ENCODE assay signal across 8 cellular contexts in genomic region chrX:104565791-104566687, GRCh38. TPM values are rescaled to one million over a fixed set of nuclear protein-coding genes. Genes with fewer than 3 reads are reported as not detected.
DNase-seq lines count a peak whose midpoint lies in the region; ATAC-seq and TF ChIP-seq lines count a peak whose summit lies in the region.

Gene IL1RAPL2, plus strand, starts transcription at chrX:104566199.

- intact Hi-C loops in right cardiac atrium (cut with DNase I) = no loop called here
- intact Hi-C loops in lower leg skin (cut with DNase I; ENCODE audit: low total_unique reads) = no loop called here

- no peak for TF ChIP-seq POLR2A in lower leg skin (IDR thresholded peaks at IDR 0.05)

- H3K4me3 ChIP-seq in right cardiac atrium (ENCODE audit: low read length) (peak within 1 kb of the TSS; percentile 37), lower leg skin (ENCODE audit: low read depth, poor library complexity, severe bottlenecking) (no peak within 1 kb of the TSS)

- no peaks in the 10 kb centered on the region for H3K4me1 ChIP-seq in right cardiac atrium (ENCODE audit: control insufficient read depth, insufficient read depth, low read length)

- TF ChIP-seq CTCF in lower leg skin (IDR thresholded peaks at IDR 0.05) = no peak

- no peaks in the 10 kb centered on the region for H3K9me3 ChIP-seq in right cardiac atrium (ENCODE audit: control insufficient read depth, low read length)

- DNase-seq in stimulated activated CD4-positive, alpha-beta T cell treated with anti-CD3 and anti-CD28 coated beads, Interleukin-15, amount 100 ng/mL, for 24 hours = peak; percentile 36
- DNase-seq in stimulated activated CD4-positive, alpha-beta T cell treated with anti-CD3 and anti-CD28 coated beads, Interleukin-12 subunit alpha, Interleukin-12 subunit beta, amount 100 ng/mL, for 4 hours = no peak
- DNase-seq in SK-N-DZ (ENCODE audit: low spot score) (peak; percentile 18), right cardiac atrium (peak in 1 of 3 donors; percentile 38), UCSD-AML1 (lab: John Stamatoyannopoulos, UW; ENCODE audit: unreplicated experiment) (no peak), lower leg skin (ENCODE audit: low spot score in 2 of 2) (no peak)
- DNase-seq in stimulated activated CD8-positive, alpha-beta memory T cell treated with anti-CD3 and anti-CD28 coated beads, Interleukin-4, amount 100 ng/mL, for 48 hours = peak; percentile 42

- ATAC-seq in right cardiac atrium = no peak
- no peak for ATAC-seq in HG03378 (IDR thresholded peaks at IDR 0.05; ENCODE audit: unreplicated experiment)

- no peak within 1 kb of the TSS for H3K27ac ChIP-seq in right cardiac atrium (ENCODE audit: low read length)

- no peaks in the 10 kb centered on the region for H3K27me3 ChIP-seq in right cardiac atrium (ENCODE audit: control insufficient read depth, insufficient read depth)

- under 1% methylated on average over 48 of the region's 48 CpGs for WGBS in right cardiac atrium
- WGBS in lower leg skin, 2 donors = 1 to 27% methylated on average over 26 to 48 of the region's 48 CpGs

RNA-seq across cellular contexts. Expression of gene IL1RAPL2, which starts in this region (rescaled TPM):
- not detected in 2 replicates for polyA plus RNA-seq in SK-N-DZ (2014; cell fraction: cytosol; rRNA removed)
- not detected in 2 replicates for polyA plus RNA-seq in SK-N-DZ (2014; cell fraction: nucleus; rRNA removed)
- total RNA-seq in right cardiac atrium (under 1 TPM in 1 of 4 donors, not detected in 3; 0.31 TPM), lower leg skin (under 1 TPM in 2 of 4 donors, not detected in 2; 0.19 to 0.38 TPM)
- not detected for polyA plus RNA-seq in right cardiac atrium

Comparison
In these comparisons a context has a peak if more than half of its experiments do, and no peak if none do; other contexts are left out.
1. DNase-seq: peak in stimulated activated CD4-positive, alpha-beta T cell treated with anti-CD3 and anti-CD28 coated beads, Interleukin-15, amount 100 ng/mL, for 24 hours (single experiment), SK-N-DZ (single experiment) and stimulated activated CD8-positive, alpha-beta memory T cell treated with anti-CD3 and anti-CD28 coated beads, Interleukin-4, amount 100 ng/mL, for 48 hours (single experiment); none in stimulated activated CD4-positive, alpha-beta T cell treated with anti-CD3 and anti-CD28 coated beads, Interleukin-12 subunit alpha, Interleukin-12 subunit beta, amount 100 ng/mL, for 4 hours (single experiment), UCSD-AML1 (single experiment) and lower leg skin (0 of 2).